Comparison of ENCODE assay signal across 9 cellular contexts in genomic region chr1:156641761-156642264, GRCh38. TPM values are rescaled to one million over a fixed set of nuclear protein-coding genes. Genes with fewer than 3 reads are reported as not detected.
DNase-seq lines count a peak whose midpoint lies in the region; ATAC-seq lines count a peak whose summit lies in the region.
"Had no signal": no experiment of that assay in that cellular context is flagged by ENCODE, and none has a peak within 500 bp of the region (broad histone marks: within the 10 kb centered on the region; RNA-seq: fewer than 3 reads in every experiment).

TSS of gene BCAN (plus strand) at chr1:156642117. CDS start at chr1:156646055, 3,938 bp downstream.

- H3K4me3 ChIP-seq in right cardiac atrium (ENCODE audit: low read length), result peak within 1 kb of the TSS; percentile 56
- H3K4me3 ChIP-seq in skeletal muscle cell (ENCODE audit: low read depth, low read length), result peak within 1 kb of the TSS; percentile 34

- H3K27me3 Mint-ChIP-seq in activated T-helper 17 cell treated with anti-CD3 and anti-CD28 coated beads, Interleukin-2, amount 50 U/mL, for 72 hours, result peaks cover 69% of the 10 kb centered on the region

- H3K9me3 ChIP-seq in right cardiac atrium (ENCODE audit: control insufficient read depth, low read length), result no peaks in the 10 kb centered on the region

- no peaks in the 10 kb centered on the region for H3K9me3 Mint-ChIP-seq in activated T-helper 17 cell treated with anti-CD3 and anti-CD28 coated beads, Interleukin-2, amount 50 U/mL, for 72 hours

- no peak within 1 kb of the TSS for H3K27ac ChIP-seq in right cardiac atrium (ENCODE audit: low read length)

- H3K4me1 Mint-ChIP-seq in activated T-helper 17 cell treated with anti-CD3 and anti-CD28 coated beads, Interleukin-2, amount 50 U/mL, for 72 hours, result peaks cover 11% of the 10 kb centered on the region

- WGBS in right cardiac atrium, result under 1% methylated on average over 46 of the region's 46 CpGs

- intact Hi-C loops in right cardiac atrium (cut with DNase I) (no loop called here), posterior vena cava (cut with DNase I) (no loop called here)

- peaks cover 4% of the 10 kb centered on the region for H3K36me3 Mint-ChIP-seq in activated T-helper 17 cell treated with anti-CD3 and anti-CD28 coated beads, Interleukin-2, amount 50 U/mL, for 72 hours (ENCODE audit: low read depth)

- DNase-seq in NCI-H1092 treated with DMSO at 0.1 percent for 48 hours (lab: John Stamatoyannopoulos, UW) (peak; percentile 25), NCI-H1092 (lab: John Stamatoyannopoulos, UW) (no peak), right cardiac atrium (no peak), skeletal muscle cell (ENCODE audit: low read depth) (no peak), HT-29 (ENCODE audit: low spot score) (no peak), posterior vena cava (ENCODE audit: low spot score) (no peak)

- no peaks in the 10 kb centered on the region for H3K4me1 ChIP-seq in right cardiac atrium (ENCODE audit: control insufficient read depth, insufficient read depth, low read length)

- H3K27me3 ChIP-seq in right cardiac atrium (ENCODE audit: control insufficient read depth, insufficient read depth), result no peaks in the 10 kb centered on the region

- H3K4me3 Mint-ChIP-seq in activated T-helper 17 cell treated with anti-CD3 and anti-CD28 coated beads, Interleukin-2, amount 50 U/mL, for 72 hours, result peak within 1 kb of the TSS; percentile 63

- peak; percentile 30 for ATAC-seq in activated T-helper 17 cell treated with anti-CD3 and anti-CD28 coated beads, Interleukin-2, amount 50 U/mL, for 72 hours (replicated peaks)
- peak; percentile 58 to 65 for ATAC-seq in right cardiac atrium
- ATAC-seq in GM21576 (IDR thresholded peaks at IDR 0.05; ENCODE audit: unreplicated experiment), result no peak

- no peak within 1 kb of the TSS for H3K27ac Mint-ChIP-seq in activated T-helper 17 cell treated with anti-CD3 and anti-CD28 coated beads, Interleukin-2, amount 50 U/mL, for 72 hours

RNA-seq across cellular contexts. Expression of gene BCAN, which starts in this region (rescaled TPM):
- not detected for total RNA-seq in activated T-helper 17 cell treated with anti-CD3 and anti-CD28 coated beads, Interleukin-2, amount 50 U/mL, for 72 hours
- total RNA-seq in right cardiac atrium, result under 1 TPM in 2 of 4 donors, not detected in 2; 0.23 to 0.29 TPM
- polyA plus RNA-seq in right cardiac atrium, result 0.20 TPM
- total RNA-seq in HT-29 (2014; rRNA removed; shearing (Covaris generic)), result not detected in 2 replicates
- total RNA-seq in posterior vena cava, result under 1 TPM; 0.29 to 0.60 TPM
- total RNA-seq: M059J had no signal

Comparison
In these comparisons a context has a peak if more than half of its experiments do, and no peak if none do; other contexts are left out.
1. Peak in ATAC-seq in activated T-helper 17 cell treated with anti-CD3 and anti-CD28 coated beads, Interleukin-2, amount 50 U/mL, for 72 hours; RNA of the gene not detected or under 1 TPM.
2. Peak in ATAC-seq and H3K4me3 ChIP-seq in right cardiac atrium; RNA of the gene not detected or under 1 TPM.